8 cellular contexts compared by ENCODE assay signal in genomic region chr17:50956750-50957523, GRCh38.
DNase-seq lines count a peak whose midpoint lies in the region; ATAC-seq and TF ChIP-seq lines count a peak whose summit lies in the region.

No MANE protein-coding gene starts in this region.

- peaks cover 10% of the 10 kb centered on the region for H3K4me1 ChIP-seq in endodermal cell (ENCODE audit: control insufficient read depth, insufficient read depth, low read length)

- H3K27ac ChIP-seq in endodermal cell (ENCODE audit: low read depth, low read length), result peak overlapping the region; percentile 22

- ATAC-seq in HG03520 (IDR thresholded peaks at IDR 0.05; ENCODE audit: unreplicated experiment) (peak; percentile 48), naive B cell (ENCODE audit: low read depth in 2 of 2) (peak; percentile 87 to 95), HG03045 (IDR thresholded peaks at IDR 0.05; ENCODE audit: unreplicated experiment) (no peak)

- H3K4me3 Mint-ChIP-seq in endodermal cell (no peak overlapping the region), naive B cell (no peak overlapping the region)

- H3K27me3 Mint-ChIP-seq in endodermal cell (ENCODE audit: insufficient read depth) (peaks cover 5% of the 10 kb centered on the region), naive B cell (peaks cover 0 to 13% (median 0%) of the 10 kb centered on the region in 3 donors)

- H3K27ac Mint-ChIP-seq in endodermal cell, result peak overlapping the region; percentile 55
- peak overlapping the region in 1 of 6 donors; percentile 76 for H3K27ac Mint-ChIP-seq in naive B cell

- peaks cover 7% of the 10 kb centered on the region for H3K36me3 ChIP-seq in endodermal cell (ENCODE audit: control insufficient read depth, insufficient read depth, low read length)

- DNase-seq in ELF-1 (ENCODE audit: low read depth, low spot score) (peak; percentile 91), NCI-H82 treated with DMSO at 0.1 percent for 48 hours (lab: John Stamatoyannopoulos, UW; ENCODE audit: unreplicated experiment) (peak; percentile 74), endodermal cell (peak; percentile 95), naive B cell (peak; percentile 48)
- peak in 2 of 3 experiments; percentile 13 to 46 for DNase-seq in activated CD8-positive, alpha-beta memory T cell treated with anti-CD3 and anti-CD28 coated beads for 48 hours (ENCODE audit: low read depth in 2 of 3, low spot score in 2 of 3)
- peak; percentile 51 for DNase-seq in stimulated activated naive CD4-positive, alpha-beta T cell treated with Interleukin-2 at 50 U/mL for 16 hours (lab: John Stamatoyannopoulos, UW)

- H3K9me3 Mint-ChIP-seq in endodermal cell (no peaks in the 10 kb centered on the region), naive B cell (no peaks in the 10 kb centered on the region)

- H3K36me3 Mint-ChIP-seq in endodermal cell (ENCODE audit: low read depth), result peaks cover 5% of the 10 kb centered on the region
- H3K36me3 Mint-ChIP-seq in naive B cell, result peaks cover 0 to 4% of the 10 kb centered on the region in 2 donors

- H3K4me1 Mint-ChIP-seq in endodermal cell, result peaks cover 16% of the 10 kb centered on the region
- H3K4me1 Mint-ChIP-seq in naive B cell, result peaks cover 3 to 6% (median 6%) of the 10 kb centered on the region in 3 donors

- 49 to 56% methylated on average over 9 to 13 of the region's 13 CpGs for WGBS in endodermal cell (ENCODE audit: insufficient coverage in 1 of 2, insufficient read length in 1 of 2), 2 experiments

- H3K4me3 ChIP-seq in endodermal cell (ENCODE audit: low read length), result no peak overlapping the region

- H3K9me3 ChIP-seq in endodermal cell (ENCODE audit: control insufficient read depth, low read length), result no peaks in the 10 kb centered on the region

- peak; percentile 90 for TF ChIP-seq CTCF in endodermal cell (conservative IDR thresholded peaks at IDR 0.05)

- no peak overlapping the region for H3K9ac ChIP-seq in endodermal cell (ENCODE audit: extremely low read depth, low read length, poor library complexity, severe bottlenecking)

- no peaks in the 10 kb centered on the region for H3K27me3 ChIP-seq in endodermal cell (ENCODE audit: control insufficient read depth, insufficient read depth, low read length, poor library complexity, severe bottlenecking)

Comparison
In these comparisons a context has a peak if more than half of its experiments do, and no peak if none do; other contexts are left out.
1. DNase-seq: peak in every context shown above with its lines; median percentile 95 in endodermal cell; 91 in ELF-1; 74 in NCI-H82 treated with DMSO at 0.1 percent for 48 hours; 51 in stimulated activated naive CD4-positive, alpha-beta T cell treated with Interleukin-2 at 50 U/mL for 16 hours; 48 in naive B cell; 30 in activated CD8-positive, alpha-beta memory T cell treated with anti-CD3 and anti-CD28 coated beads for 48 hours.